Comparison of ENCODE assay signal across 18 cellular contexts in the genomic region with DNA sequence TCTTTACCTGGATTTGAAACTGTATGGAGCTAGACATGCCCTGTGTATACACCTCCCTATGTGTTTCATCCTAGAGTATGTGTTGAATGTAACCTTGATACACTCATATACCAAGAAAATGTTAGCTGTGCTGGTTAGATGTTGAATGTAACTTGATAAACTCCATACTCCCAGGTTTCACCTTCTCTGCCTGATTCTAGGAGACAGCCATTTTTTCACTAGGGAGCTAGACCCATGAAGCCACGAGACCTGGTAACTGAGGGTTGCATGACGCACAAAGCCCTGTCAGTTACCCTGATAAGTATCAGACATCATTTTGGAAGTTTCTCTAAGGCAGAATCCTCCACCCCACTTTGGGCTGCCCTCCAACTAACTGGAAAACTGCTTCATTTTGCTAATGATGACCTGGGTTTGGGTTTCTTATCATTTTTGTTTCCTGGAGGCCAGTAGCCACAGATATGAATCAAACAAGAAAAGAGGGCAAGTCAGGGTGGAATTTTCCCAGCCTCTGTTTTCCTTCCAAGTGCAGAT.
DNase-seq lines count a peak whose midpoint lies in the region; ATAC-seq and TF ChIP-seq lines count a peak whose summit lies in the region.
"Had no signal": no experiment of that assay in that cellular context is flagged by ENCODE, and none has a peak within 500 bp of the region (broad histone marks: within the 10 kb centered on the region; RNA-seq: fewer than 3 reads in every experiment).

No MANE protein-coding gene starts in this region.

- POLR2A ChIA-PET in SK-N-SH (lab: Yijun Ruan, JAX): no interaction called here

- H3K9me3 ChIP-seq in SK-N-SH (no peaks in the 10 kb centered on the region), parathyroid adenoma (ENCODE audit: control insufficient read depth, low read length) (no peaks in the 10 kb centered on the region), esophagus squamous epithelium (no peaks in the 10 kb centered on the region)
- H3K9me3 ChIP-seq: BLaER1, Caco-2 had no signal

- TF ChIP-seq POLR2A in esophagus squamous epithelium (IDR thresholded peaks at IDR 0.05): no peak

- H3K9ac ChIP-seq in SK-N-SH (no peak overlapping the region), parathyroid adenoma (no peak overlapping the region)
- H3K9ac ChIP-seq: BLaER1, GM23248 had no signal

- TF ChIP-seq CTCF in SK-N-SH (IDR thresholded peaks at IDR 0.05) (no peak), parathyroid adenoma (IDR thresholded peaks at IDR 0.05) (no peak), esophagus squamous epithelium (IDR thresholded peaks at IDR 0.05) (no peak)

- no peaks in the 10 kb centered on the region for H4K20me1 ChIP-seq in SK-N-SH (ENCODE audit: insufficient read depth)
- H4K20me1 ChIP-seq: BLaER1 had no signal

- no peak for TF ChIP-seq RAD21 in SK-N-SH (IDR thresholded peaks at IDR 0.05; ENCODE audit: low read length)

- 36% methylated on average over 2 of the region's 2 CpGs for WGBS in SK-N-SH (ENCODE audit: low lambda C conversion rate)
- WGBS in esophagus squamous epithelium, 2 donors: 86 to 95% methylated on average over 2 of the region's 2 CpGs

- no peak for ATAC-seq in SK-N-SH treated with all-trans-retinoic acid at 6 μM for 48 hours
- no peak for ATAC-seq in left lobe of liver
- ATAC-seq: CD8-positive, alpha-beta T cell had no signal

- CTCF ChIA-PET in SK-N-SH (lab: Yijun Ruan, JAX): interaction anchor here (2.0 kb wide), 1 partner anchor 10 kb away, joined by 14 read pairs; no protein-coding TSS in a partner anchor

- H3K9me2 ChIP-seq in SK-N-SH: no peaks in the 10 kb centered on the region

- H3K27ac ChIP-seq in SK-N-SH (ENCODE audit: low read depth in 2 of 2, low read length in 1 of 2): no peak overlapping the region
- no peak overlapping the region for H3K27ac ChIP-seq in parathyroid adenoma
- no peak overlapping the region for H3K27ac ChIP-seq in esophagus squamous epithelium
- H3K27ac ChIP-seq: 22Rv1, BLaER1, C4-2B, GM23248 had no signal

- H3K4me2 ChIP-seq in SK-N-SH (no peak overlapping the region), parathyroid adenoma (ENCODE audit: low read length) (no peak overlapping the region)
- H3K4me2 ChIP-seq: BLaER1 had no signal

- no peaks in the 10 kb centered on the region; the same call in 1 of the 2 replicates for H3K27me3 ChIP-seq in SK-N-SH (ENCODE audit: insufficient read depth)
- no peaks in the 10 kb centered on the region for H3K27me3 ChIP-seq in parathyroid adenoma (ENCODE audit: control insufficient read depth, insufficient read depth, low read length)
- peaks cover 0 to 3% (median 0%) of the 10 kb centered on the region in 4 donors for H3K27me3 ChIP-seq in esophagus squamous epithelium
- H3K27me3 ChIP-seq: BLaER1 had no signal

- no peaks in the 10 kb centered on the region for H3K36me3 ChIP-seq in SK-N-SH (replicated peaks in 1 of 2; ENCODE audit: control insufficient read depth in 1 of 2, insufficient read depth in 2 of 2, low read length in 1 of 2)
- H3K36me3 ChIP-seq in parathyroid adenoma (ENCODE audit: control insufficient read depth, insufficient read depth, low read length): no peaks in the 10 kb centered on the region
- no peaks in the 10 kb centered on the region for H3K36me3 ChIP-seq in esophagus squamous epithelium
- H3K36me3 ChIP-seq: BLaER1 had no signal

- intact Hi-C loops in esophagus squamous epithelium (cut with DNase I): no loop called here

- H2AFZ ChIP-seq in SK-N-SH (ENCODE audit: low read depth) (no peak overlapping the region), parathyroid adenoma (peak overlapping the region; percentile 45)
- H2AFZ ChIP-seq: GM23248 had no signal

- DNase-seq in SK-N-SH (no peak), astrocyte of the hippocampus (ENCODE audit: low read depth, low spot score) (peak; percentile 18), left lobe of liver (ENCODE audit: low spot score) (no peak), esophagus squamous epithelium (lab: John Stamatoyannopoulos, UW) (no peak), HUDEP-2 (lab: John Stamatoyannopoulos, UW; ENCODE audit: unreplicated experiment in 76 of 76) (no peak)
- DNase-seq: Caco-2; CD4-positive, CD25-positive, alpha-beta regulatory T cell; CD8-positive, alpha-beta T cell; DMS153; DND-41; GM23248; H7; HCEC 1CT had no signal

- H3K4me3 ChIP-seq in SK-N-SH (ENCODE audit: low read depth in 2 of 2, low read length in 1 of 2): no peak overlapping the region
- no peak overlapping the region for H3K4me3 ChIP-seq in parathyroid adenoma (ENCODE audit: low read depth, low read length)
- no peak overlapping the region for H3K4me3 ChIP-seq in esophagus squamous epithelium
- H3K4me3 ChIP-seq: BLaER1, GM23248 had no signal

- no peaks in the 10 kb centered on the region for H3K79me2 ChIP-seq in SK-N-SH (ENCODE audit: insufficient read depth)
- H3K79me2 ChIP-seq in parathyroid adenoma: no peaks in the 10 kb centered on the region

- no peak for TF ChIP-seq EP300 in SK-N-SH (IDR thresholded peaks at IDR 0.05; ENCODE audit: borderline replicate concordance in 1 of 2, low read depth in 1 of 2, low read length in 1 of 2)

- H3K4me1 ChIP-seq in SK-N-SH (ENCODE audit: control insufficient read depth in 1 of 2, insufficient read depth in 2 of 2, low read depth in 1 of 2, low read length in 1 of 2) (peaks cover 0 to 2% of the 10 kb centered on the region in 2 experiments; a peak in 1 of 4 replicates), parathyroid adenoma (no peaks in the 10 kb centered on the region), esophagus squamous epithelium (no peaks in the 10 kb centered on the region)
- H3K4me1 ChIP-seq: BLaER1, Caco-2 had no signal

- no peaks in the 10 kb centered on the region for H3F3A ChIP-seq in SK-N-SH (replicated peaks; ENCODE audit: insufficient read depth)

TF ChIP-seq in SK-N-SH treated with all-trans-retinoic acid at 6 μM for 48 hours, 23 proteins besides CTCF, POLR2A, EP300 and RAD21 (continues in another document):
- TF ChIP-seq ZC3H10 (CRISPR knock-in tag; IDR thresholded peaks at IDR 0.05) (no peak), ZNF70 (CRISPR knock-in tag; IDR thresholded peaks at IDR 0.05) (peak; percentile 97)
- TF ChIP-seq, protein P1, sequence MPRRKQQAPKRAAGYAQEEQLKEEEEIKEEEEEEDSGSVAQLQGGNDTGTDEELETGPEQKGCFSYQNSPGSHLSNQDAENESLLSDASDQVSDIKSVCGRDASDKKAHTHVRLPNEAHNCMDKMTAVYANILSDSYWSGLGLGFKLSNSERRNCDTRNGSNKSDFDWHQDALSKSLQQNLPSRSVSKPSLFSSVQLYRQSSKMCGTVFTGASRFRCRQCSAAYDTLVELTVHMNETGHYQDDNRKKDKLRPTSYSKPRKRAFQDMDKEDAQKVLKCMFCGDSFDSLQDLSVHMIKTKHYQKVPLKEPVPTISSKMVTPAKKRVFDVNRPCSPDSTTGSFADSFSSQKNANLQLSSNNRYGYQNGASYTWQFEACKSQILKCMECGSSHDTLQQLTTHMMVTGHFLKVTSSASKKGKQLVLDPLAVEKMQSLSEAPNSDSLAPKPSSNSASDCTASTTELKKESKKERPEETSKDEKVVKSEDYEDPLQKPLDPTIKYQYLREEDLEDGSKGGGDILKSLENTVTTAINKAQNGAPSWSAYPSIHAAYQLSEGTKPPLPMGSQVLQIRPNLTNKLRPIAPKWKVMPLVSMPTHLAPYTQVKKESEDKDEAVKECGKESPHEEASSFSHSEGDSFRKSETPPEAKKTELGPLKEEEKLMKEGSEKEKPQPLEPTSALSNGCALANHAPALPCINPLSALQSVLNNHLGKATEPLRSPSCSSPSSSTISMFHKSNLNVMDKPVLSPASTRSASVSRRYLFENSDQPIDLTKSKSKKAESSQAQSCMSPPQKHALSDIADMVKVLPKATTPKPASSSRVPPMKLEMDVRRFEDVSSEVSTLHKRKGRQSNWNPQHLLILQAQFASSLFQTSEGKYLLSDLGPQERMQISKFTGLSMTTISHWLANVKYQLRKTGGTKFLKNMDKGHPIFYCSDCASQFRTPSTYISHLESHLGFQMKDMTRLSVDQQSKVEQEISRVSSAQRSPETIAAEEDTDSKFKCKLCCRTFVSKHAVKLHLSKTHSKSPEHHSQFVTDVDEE (CRISPR knock-in tag; IDR thresholded peaks at IDR 0.05): no peak

TF ChIP-seq in SK-N-SH, 30 proteins besides CTCF, POLR2A, EP300 and RAD21 (continues in another document):
- TF ChIP-seq ELF1 (IDR thresholded peaks at IDR 0.05): no peak
- no peak for TF ChIP-seq RCOR1 (IDR thresholded peaks at IDR 0.05; ENCODE audit: low read length)
- TF ChIP-seq CHD2 (IDR thresholded peaks at IDR 0.05; ENCODE audit: low read length, partially characterized antibody): no peak
- no peak for TF ChIP-seq FOXM1 (IDR thresholded peaks at IDR 0.05; ENCODE audit: low read depth)
- TF ChIP-seq MEF2A (IDR thresholded peaks at IDR 0.05; ENCODE audit: borderline replicate concordance, low read depth): no peak
- TF ChIP-seq, protein P2, sequence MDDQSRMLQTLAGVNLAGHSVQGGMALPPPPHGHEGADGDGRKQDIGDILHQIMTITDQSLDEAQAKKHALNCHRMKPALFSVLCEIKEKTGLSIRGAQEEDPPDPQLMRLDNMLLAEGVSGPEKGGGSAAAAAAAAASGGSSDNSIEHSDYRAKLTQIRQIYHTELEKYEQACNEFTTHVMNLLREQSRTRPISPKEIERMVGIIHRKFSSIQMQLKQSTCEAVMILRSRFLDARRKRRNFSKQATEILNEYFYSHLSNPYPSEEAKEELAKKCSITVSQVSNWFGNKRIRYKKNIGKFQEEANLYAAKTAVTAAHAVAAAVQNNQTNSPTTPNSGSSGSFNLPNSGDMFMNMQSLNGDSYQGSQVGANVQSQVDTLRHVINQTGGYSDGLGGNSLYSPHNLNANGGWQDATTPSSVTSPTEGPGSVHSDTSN (IDR thresholded peaks at IDR 0.05): no peak
- no peak for TF ChIP-seq TCF12 (IDR thresholded peaks at IDR 0.05)
- no peak for TF ChIP-seq FOSL2 (IDR thresholded peaks at IDR 0.05; ENCODE audit: borderline replicate concordance, low read depth)
- TF ChIP-seq POLR2AphosphoS5 (IDR thresholded peaks at IDR 0.05; ENCODE audit: low read depth, low read length): no peak
- TF ChIP-seq, protein P3, sequence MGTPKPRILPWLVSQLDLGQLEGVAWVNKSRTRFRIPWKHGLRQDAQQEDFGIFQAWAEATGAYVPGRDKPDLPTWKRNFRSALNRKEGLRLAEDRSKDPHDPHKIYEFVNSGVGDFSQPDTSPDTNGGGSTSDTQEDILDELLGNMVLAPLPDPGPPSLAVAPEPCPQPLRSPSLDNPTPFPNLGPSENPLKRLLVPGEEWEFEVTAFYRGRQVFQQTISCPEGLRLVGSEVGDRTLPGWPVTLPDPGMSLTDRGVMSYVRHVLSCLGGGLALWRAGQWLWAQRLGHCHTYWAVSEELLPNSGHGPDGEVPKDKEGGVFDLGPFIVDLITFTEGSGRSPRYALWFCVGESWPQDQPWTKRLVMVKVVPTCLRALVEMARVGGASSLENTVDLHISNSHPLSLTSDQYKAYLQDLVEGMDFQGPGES (IDR thresholded peaks at IDR 0.05; ENCODE audit: low read depth, low read length): no peak
- TF ChIP-seq RFX5 (IDR thresholded peaks at IDR 0.05; ENCODE audit: low read length): no peak
